In the genomic region with DNA sequence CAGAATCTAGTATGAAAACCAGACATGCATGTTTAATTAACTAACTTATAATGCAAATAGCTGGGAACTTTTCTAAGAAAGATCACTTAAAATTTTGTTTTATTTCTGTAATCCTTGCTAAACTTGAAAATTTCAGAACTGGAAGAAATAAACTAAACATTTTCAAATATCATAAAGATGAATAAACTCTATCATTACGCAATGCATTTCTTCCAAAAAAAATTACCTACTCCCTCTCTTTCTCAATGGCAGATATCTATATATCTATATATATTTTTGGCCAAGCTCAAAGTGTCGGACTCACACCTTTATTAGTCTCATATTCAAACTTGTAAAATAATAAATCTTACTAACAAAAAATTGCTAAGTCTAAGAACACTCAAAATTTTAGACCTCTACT, we compare ENCODE assay signal across 28 cellular contexts.
"Had no signal": no experiment of that assay in that cellular context is flagged by ENCODE, and none has a peak within 500 bp of the region (broad histone marks: within the 10 kb centered on the region; RNA-seq: fewer than 3 reads in every experiment).

No MANE protein-coding gene starts in this region.

- H3K4me2 ChIP-seq: neural progenitor cell, smooth muscle cell had no signal

- H2AFZ ChIP-seq: neural progenitor cell, parathyroid adenoma had no signal

- DNase-seq: natural killer cell; occipital lobe; ovary; posterior cingulate gyrus; psoas muscle; spleen; stimulated activated CD4-positive, alpha-beta T cell treated with anti-CD3 and anti-CD28 coated beads, Interleukin-12 subunit alpha, Interleukin-12 subunit beta, amount 100 ng/mL, for 4 hours; stimulated activated CD4-positive, alpha-beta T cell treated with anti-CD3 and anti-CD28 coated beads, Interleukin-1b, Interleukin-23, amount 100 ng/mL, for 48 hours; stimulated activated CD4-positive, alpha-beta T cell treated with anti-CD3 and anti-CD28 coated beads, Interleukin-4, amount 100 ng/mL, for 1 hour; stimulated activated CD4-positive, alpha-beta T cell treated with anti-CD3 and anti-CD28 coated beads, Interleukin-4, amount 100 ng/mL, for 4 hours; stimulated activated CD8-positive, alpha-beta memory T cell treated with anti-CD3 and anti-CD28 coated beads, Interleukin-4, amount 100 ng/mL, for 48 hours; stimulated activated naive CD4-positive, alpha-beta T cell; stimulated activated naive CD8-positive, alpha-beta T cell treated with anti-CD3 and anti-CD28 coated beads, Interleukin-15, amount 100 ng/mL, for 72 hours; stimulated activated naive CD8-positive, alpha-beta T cell treated with anti-CD3 and anti-CD28 coated beads, Interleukin-15, Interleukin-2, amounts not matched to agents 100 U/mL and 50 U/mL, for 24 hours; substantia nigra; testis; tibial artery; transverse colon; upper lobe of right lung; uterus had no signal

- ATAC-seq: natural killer cell; psoas muscle; right cardiac atrium; sciatic nerve; stimulated activated memory B cell treated with anti-CD40 and anti-IgM and Interleukin-4, amounts not matched to agents 10 μg/mL and 1 μg/mL and 100 μg/mL, for 72 hours; stimulated activated naive CD8-positive, alpha-beta T cell treated with anti-CD3 and anti-CD28 coated beads, Interleukin-15, amount 100 ng/mL, for 72 hours; stimulated activated naive CD8-positive, alpha-beta T cell treated with anti-CD3 and anti-CD28 coated beads, Interleukin-15, Interleukin-2, amounts not matched to agents 100 U/mL and 50 U/mL, for 24 hours; upper lobe of right lung had no signal

- H3K27me3 ChIP-seq: neural progenitor cell, ovary, spleen, suprapubic skin, testis, tibial artery, transverse colon, upper lobe of right lung, uterus had no signal

- H3K9ac ChIP-seq: neural progenitor cell, parathyroid adenoma had no signal

- H3K27ac ChIP-seq: neural progenitor cell, ovary, parathyroid adenoma, psoas muscle, skin epidermis, spleen, suprapubic skin, testis, tibial artery, transverse colon, upper lobe of right lung, uterus had no signal

- H3K36me3 ChIP-seq: neural progenitor cell, ovary, spleen, suprapubic skin, tibial artery, transverse colon, upper lobe of right lung, uterus had no signal

- H3K4me1 ChIP-seq: parathyroid adenoma, psoas muscle, spleen, suprapubic skin, testis, tibial artery, upper lobe of right lung, uterus had no signal

- H3K4me3 ChIP-seq: neural progenitor cell, ovary, psoas muscle, skin epidermis, smooth muscle cell, spleen, suprapubic skin, testis, tibial artery, transverse colon, upper lobe of right lung, uterus had no signal

- H3K9me3 ChIP-seq: ovary, psoas muscle, spleen, suprapubic skin, testis, tibial artery, transverse colon, upper lobe of right lung, uterus had no signal

- H3K79me2 ChIP-seq: parathyroid adenoma had no signal
